Comparison of ENCODE assay signal across 24 cellular contexts in the genomic region with DNA sequence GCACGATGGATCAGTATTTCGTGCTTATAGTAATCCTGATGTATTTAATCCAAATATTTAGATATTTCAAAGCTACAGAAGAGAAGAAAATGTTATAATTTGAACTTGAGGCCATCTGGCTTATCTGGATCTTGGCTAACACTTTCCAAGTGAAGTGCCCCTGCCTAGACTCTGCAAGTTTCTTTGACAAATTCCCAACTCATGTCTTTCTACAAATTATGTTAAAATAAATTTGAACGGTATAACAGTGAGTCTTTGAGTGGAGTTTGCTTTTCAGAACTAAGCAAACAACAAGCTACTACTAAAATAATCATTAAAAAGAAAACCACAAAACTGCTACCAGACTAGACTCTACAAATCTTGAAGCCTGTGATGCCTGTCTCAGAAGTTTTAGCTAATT.
"Had no signal": no experiment of that assay in that cellular context is flagged by ENCODE, and none has a peak within 500 bp of the region (broad histone marks: within the 10 kb centered on the region; RNA-seq: fewer than 3 reads in every experiment).

No MANE protein-coding gene starts in this region.

- H3K36me3 ChIP-seq: lower lobe of right lung, ovary, stomach, thoracic aorta, tibial artery, uterus had no signal

- H3K4me1 ChIP-seq: stomach, tibial artery, uterus had no signal

- ATAC-seq: left cardiac atrium; left lobe of liver; natural killer cell; right cardiac atrium; stimulated activated naive B cell treated with anti-CD40 and anti-IgM and Interleukin-4, amounts not matched to agents 10 μg/mL and 1 μg/mL and 100 μg/mL, for 72 hours; stimulated activated naive CD8-positive, alpha-beta T cell treated with anti-CD3 and anti-CD28 coated beads, Interleukin-15, Interleukin-2, amounts not matched to agents 100 U/mL and 50 U/mL, for 24 hours had no signal

- H3K9me3 ChIP-seq: lower lobe of right lung, ovary, stomach, thoracic aorta, tibial artery, uterus had no signal

- FAIRE-seq: keratinocyte had no signal

- H3K4me3 ChIP-seq: lower lobe of right lung, ovary, skin epidermis, stomach, thoracic aorta, tibial artery, uterus had no signal

- H3K27ac ChIP-seq: lower lobe of right lung, ovary, skin epidermis, stomach, thoracic aorta, tibial artery, uterus had no signal

- H3K27me3 ChIP-seq: ovary, stomach, tibial artery, uterus had no signal

- DNase-seq: hippocampal formation; kidney glomerular epithelial cell; left cardiac atrium; lower lobe of right lung; mammary epithelial cell; mesenchymal stem cell; natural killer cell; ovary; retina; right cardiac atrium; stimulated activated CD4-positive, alpha-beta T cell treated with anti-CD3 and anti-CD28 coated beads, Interleukin-12 subunit alpha, Interleukin-12 subunit beta, amount 100 ng/mL, for 4 hours; stimulated activated CD4-positive, alpha-beta T cell treated with anti-CD3 and anti-CD28 coated beads, Interleukin-15, amount 100 ng/mL, for 24 hours; stimulated activated CD4-positive, alpha-beta T cell treated with anti-CD3 and anti-CD28 coated beads, Interleukin-2, amount 100 ng/mL, for 24 hours; stimulated activated CD4-positive, alpha-beta T cell treated with anti-CD3 and anti-CD28 coated beads, Interleukin-4, amount 100 ng/mL, for 1 hour; stimulated activated naive B cell treated with anti-CD40 and anti-IgM and Interleukin-4, amounts not matched to agents 10 μg/mL and 1 μg/mL and 100 μg/mL, for 72 hours; stimulated activated naive CD8-positive, alpha-beta T cell treated with anti-CD3 and anti-CD28 coated beads, Interleukin-15, Interleukin-2, amounts not matched to agents 100 U/mL and 50 U/mL, for 24 hours; stomach; tibial artery; trophoblast cell; uterus had no signal
